11 cellular contexts compared by ENCODE assay signal in genomic region chr7:17312641-17313040, GRCh38.
"Had no signal": no experiment of that assay in that cellular context is flagged by ENCODE, and none has a peak within 500 bp of the region (broad histone marks: within the 10 kb centered on the region; RNA-seq: fewer than 3 reads in every experiment).

No MANE protein-coding gene starts in this region.

- H3K27ac ChIP-seq: adrenal gland, neural progenitor cell, parathyroid adenoma had no signal

- H2AFZ ChIP-seq: neural progenitor cell, parathyroid adenoma had no signal

- H3K4me3 Mint-ChIP-seq: central memory CD8-positive, alpha-beta T cell; neural progenitor cell; stimulated activated effector memory CD8-positive, alpha-beta T cell treated with anti-CD3 and anti-CD28 coated beads, Interleukin-12 subunit alpha, Interleukin-12 subunit beta, amount 100 ng/mL, for 72 hours had no signal

- H3K9ac ChIP-seq: neural progenitor cell, parathyroid adenoma had no signal

- DNase-seq: activated naive CD4-positive, alpha-beta T cell treated with anti-CD3 and anti-CD28 coated beads, Interleukin-2, amount 50 U/mL, for 16 hours; adrenal gland; cortex of kidney; effector memory CD4-positive, alpha-beta T cell; left lung; T-helper 2 cell; upper lobe of left lung had no signal

- H3K4me3 ChIP-seq: adrenal gland, left lung, neural progenitor cell, upper lobe of left lung had no signal

- H3K4me2 ChIP-seq: neural progenitor cell had no signal

- H3K9me3 ChIP-seq: adrenal gland, left lung, upper lobe of left lung had no signal

- H3K27me3 Mint-ChIP-seq: central memory CD8-positive, alpha-beta T cell had no signal

- ATAC-seq: left lung; stimulated activated effector memory CD8-positive, alpha-beta T cell treated with anti-CD3 and anti-CD28 coated beads, Interleukin-12 subunit alpha, Interleukin-12 subunit beta, amount 100 ng/mL, for 72 hours had no signal

- H3K27ac Mint-ChIP-seq: neural progenitor cell; stimulated activated effector memory CD8-positive, alpha-beta T cell treated with anti-CD3 and anti-CD28 coated beads, Interleukin-12 subunit alpha, Interleukin-12 subunit beta, amount 100 ng/mL, for 72 hours had no signal

- H3K36me3 ChIP-seq: neural progenitor cell had no signal

- H3K9me3 Mint-ChIP-seq: central memory CD8-positive, alpha-beta T cell; neural progenitor cell; stimulated activated effector memory CD8-positive, alpha-beta T cell treated with anti-CD3 and anti-CD28 coated beads, Interleukin-12 subunit alpha, Interleukin-12 subunit beta, amount 100 ng/mL, for 72 hours had no signal

- H3K4me1 ChIP-seq: parathyroid adenoma had no signal

- H3K27me3 ChIP-seq: adrenal gland, left lung, neural progenitor cell, upper lobe of left lung had no signal
